8 cellular contexts compared by ENCODE assay signal in genomic region chr5:151079838-151080619, GRCh38. TPM values are rescaled to one million over a fixed set of nuclear protein-coding genes. Genes with fewer than 3 reads are reported as not detected.
DNase-seq lines count a peak whose midpoint lies in the region; ATAC-seq and TF ChIP-seq lines count a peak whose summit lies in the region.

No MANE protein-coding gene starts in this region.

- DNase-seq in CD14-positive monocyte (ENCODE audit: low spot score) (no peak), HFF-Myc (ENCODE audit: extremely low read depth, low read depth) (no peak), foreskin keratinocyte (peak; percentile 84 to 88), gastrocnemius medialis (no peak), occipital lobe (lab: John Stamatoyannopoulos, UW) (no peak), NCI-H1048 (lab: John Stamatoyannopoulos, UW) (no peak)
- DNase-seq in activated CD8-positive, alpha-beta T cell treated with anti-CD3 and anti-CD28 coated beads, Interleukin-2, amount 10 ng/mL, durations not matched to agents 7 days and 5 days, result no peak

- H3K27ac ChIP-seq in foreskin keratinocyte (peak overlapping the region; percentile 99), gastrocnemius medialis (peak overlapping the region; percentile 98 to 100 (median 100))

- in situ Hi-C loops in gastrocnemius medialis (cut with MboI; ENCODE audit: low sequenced_read_pairs in 4 of 4), result no loop called here

- POLR2A ChIA-PET in activated CD8-positive, alpha-beta T cell treated with anti-CD3 and anti-CD28 coated beads, Interleukin-2, amount 10 ng/mL, durations not matched to agents 7 days and 5 days (lab: Charles Lee), result interaction anchor here (0.6 to 2.2 kb wide), 14 partner anchors 10 to 667 kb away, joined by 3 to 12 read pairs (median 3); partner anchors contain the start of gene CD74

- TF ChIP-seq CTCF in CD14-positive monocyte (IDR thresholded peaks at IDR 0.05) (no peak), HFF-Myc (IDR thresholded peaks at IDR 0.05; ENCODE audit: low read depth, low read length, missing control alignments) (no peak), foreskin keratinocyte (conservative IDR thresholded peaks at IDR 0.05) (no peak), gastrocnemius medialis (IDR thresholded peaks at IDR 0.05 in 4 of 5, conservative IDR thresholded peaks at IDR 0.05 in 1 of 5) (no peak)

- H3K36me3 Mint-ChIP-seq in CD14-positive monocyte, result peaks cover 42% of the 10 kb centered on the region in 2 donors
- peaks cover 48% of the 10 kb centered on the region for H3K36me3 Mint-ChIP-seq in activated CD8-positive, alpha-beta T cell treated with anti-CD3 and anti-CD28 coated beads, Interleukin-2, amount 10 ng/mL, durations not matched to agents 7 days and 5 days (ENCODE audit: low read depth)

- H3K27ac Mint-ChIP-seq in CD14-positive monocyte, result peak overlapping the region; percentile 80 to 97 (median 94)
- H3K27ac Mint-ChIP-seq in activated CD8-positive, alpha-beta T cell treated with anti-CD3 and anti-CD28 coated beads, Interleukin-2, amount 10 ng/mL, durations not matched to agents 7 days and 5 days, result peak overlapping the region; percentile 37

- H3K4me3 ChIP-seq in HFF-Myc (replicated peaks; ENCODE audit: low read depth, low read length) (peak overlapping the region; percentile 82), gastrocnemius medialis (peak overlapping the region; percentile 87 to 97 (median 92))

- intact Hi-C loops in CD14-positive monocyte (cut with micrococcal nuclease) (loop anchor here in 1 of 2 donors (2.0 kb wide), 3 partner anchors 15 to 21 kb away; no protein-coding TSS in a partner anchor), gastrocnemius medialis (cut with DNase I; ENCODE audit: low total_unique reads) (no loop called here)

- H3K9me3 Mint-ChIP-seq in CD14-positive monocyte, result no peaks in the 10 kb centered on the region
- no peaks in the 10 kb centered on the region for H3K9me3 Mint-ChIP-seq in activated CD8-positive, alpha-beta T cell treated with anti-CD3 and anti-CD28 coated beads, Interleukin-2, amount 10 ng/mL, durations not matched to agents 7 days and 5 days (ENCODE audit: insufficient read depth)

- H3K4me1 ChIP-seq in foreskin keratinocyte (peaks cover 47% of the 10 kb centered on the region), gastrocnemius medialis (peaks cover 67 to 75% of the 10 kb centered on the region in 2 donors)

- peak overlapping the region; percentile 72 to 93 for H3K4me3 Mint-ChIP-seq in CD14-positive monocyte
- H3K4me3 Mint-ChIP-seq in activated CD8-positive, alpha-beta T cell treated with anti-CD3 and anti-CD28 coated beads, Interleukin-2, amount 10 ng/mL, durations not matched to agents 7 days and 5 days, result peak overlapping the region; percentile 77

- peaks cover 81% of the 10 kb centered on the region for H3K4me1 Mint-ChIP-seq in CD14-positive monocyte
- H3K4me1 Mint-ChIP-seq in activated CD8-positive, alpha-beta T cell treated with anti-CD3 and anti-CD28 coated beads, Interleukin-2, amount 10 ng/mL, durations not matched to agents 7 days and 5 days (ENCODE audit: low read depth), result peaks cover 80% of the 10 kb centered on the region

- H3K27me3 ChIP-seq in foreskin keratinocyte, result no peaks in the 10 kb centered on the region
- no peaks in the 10 kb centered on the region for H3K27me3 ChIP-seq in gastrocnemius medialis

- no peaks in the 10 kb centered on the region for H3K36me3 ChIP-seq in gastrocnemius medialis

- no peak for ATAC-seq in activated CD8-positive, alpha-beta T cell treated with anti-CD3 and anti-CD28 coated beads, Interleukin-2, amount 10 ng/mL, durations not matched to agents 7 days and 5 days
- ATAC-seq in foreskin keratinocyte, result peak; percentile 16
- ATAC-seq in gastrocnemius medialis, result no peak
- ATAC-seq in HG03196 (IDR thresholded peaks at IDR 0.05; ENCODE audit: unreplicated experiment), result no peak

- TF ChIP-seq POLR2A in gastrocnemius medialis (IDR thresholded peaks at IDR 0.05), result no peak

- CTCF ChIA-PET in activated CD8-positive, alpha-beta T cell treated with anti-CD3 and anti-CD28 coated beads, Interleukin-2, amount 10 ng/mL, durations not matched to agents 7 days and 5 days (lab: Charles Lee), result interaction anchor here (1.2 to 10.8 kb wide), 6 partner anchors 19 to 85 kb away, joined by 3 to 98 read pairs (median 4); no protein-coding TSS in a partner anchor

- H3K27me3 Mint-ChIP-seq in CD14-positive monocyte (ENCODE audit: low read depth in 3 of 3), result peaks cover 0 to 1% (median 0%) of the 10 kb centered on the region in 3 donors
- no peaks in the 10 kb centered on the region for H3K27me3 Mint-ChIP-seq in activated CD8-positive, alpha-beta T cell treated with anti-CD3 and anti-CD28 coated beads, Interleukin-2, amount 10 ng/mL, durations not matched to agents 7 days and 5 days (ENCODE audit: low read depth)

- no peaks in the 10 kb centered on the region for H3K9me3 ChIP-seq in gastrocnemius medialis

RNA-seq across cellular contexts. Expression of gene TNIP1, which starts 0.8 kb away (rescaled TPM):
- polyA plus RNA-seq in CD14-positive monocyte (10 to 100 TPM; 30.8 to 46.4 TPM), foreskin keratinocyte (96.5 and 98.1 TPM in 2 replicates)
- total RNA-seq in activated CD8-positive, alpha-beta T cell treated with anti-CD3 and anti-CD28 coated beads, Interleukin-2, amount 10 ng/mL, durations not matched to agents 7 days and 5 days, result 100 to 1,000 TPM; 132 to 138 TPM
- total RNA-seq in foreskin keratinocyte (128 and 133 TPM in 2 replicates), gastrocnemius medialis (100 to 1,000 TPM; 112 to 228 (median 188) TPM), occipital lobe (18.1 TPM)

RNA-seq across cellular contexts. Expression of gene GPX3, which starts 59.6 kb away (rescaled TPM):
- polyA plus RNA-seq in CD14-positive monocyte (1 to 10 TPM; 3.5 to 3.8 TPM), foreskin keratinocyte (12.7 and 26.6 TPM in 2 replicates)
- not detected for total RNA-seq in activated CD8-positive, alpha-beta T cell treated with anti-CD3 and anti-CD28 coated beads, Interleukin-2, amount 10 ng/mL, durations not matched to agents 7 days and 5 days
- total RNA-seq in foreskin keratinocyte (6.9 and 13.2 TPM in 2 replicates), gastrocnemius medialis (1,000 to 10,000 TPM in 1 of 4 donors, 100 to 1,000 TPM in 3; 504 to 1,227 (median 655) TPM), occipital lobe (12.3 TPM)

Comparison
In these comparisons a context has a peak if more than half of its experiments do, and no peak if none do; other contexts are left out.
1. DNase-seq: peak in foreskin keratinocyte (2 of 2); none in CD14-positive monocyte (single experiment), HFF-Myc (single experiment), activated CD8-positive, alpha-beta T cell treated with anti-CD3 and anti-CD28 coated beads, Interleukin-2, amount 10 ng/mL, durations not matched to agents 7 days and 5 days (single experiment), gastrocnemius medialis (0 of 2), occipital lobe (single experiment) and NCI-H1048 (single experiment).
2. RNA of gene GPX3, which starts 59.6 kb away (total RNA-seq): 504 to 1,227 TPM in gastrocnemius medialis; 6.9 to 13.2 TPM in foreskin keratinocyte, 12.3 TPM in occipital lobe (single experiment) and not detected in activated CD8-positive, alpha-beta T cell treated with anti-CD3 and anti-CD28 coated beads, Interleukin-2, amount 10 ng/mL, durations not matched to agents 7 days and 5 days; every median in the first group is over 10 times any median in the second.